In the genomic region with DNA sequence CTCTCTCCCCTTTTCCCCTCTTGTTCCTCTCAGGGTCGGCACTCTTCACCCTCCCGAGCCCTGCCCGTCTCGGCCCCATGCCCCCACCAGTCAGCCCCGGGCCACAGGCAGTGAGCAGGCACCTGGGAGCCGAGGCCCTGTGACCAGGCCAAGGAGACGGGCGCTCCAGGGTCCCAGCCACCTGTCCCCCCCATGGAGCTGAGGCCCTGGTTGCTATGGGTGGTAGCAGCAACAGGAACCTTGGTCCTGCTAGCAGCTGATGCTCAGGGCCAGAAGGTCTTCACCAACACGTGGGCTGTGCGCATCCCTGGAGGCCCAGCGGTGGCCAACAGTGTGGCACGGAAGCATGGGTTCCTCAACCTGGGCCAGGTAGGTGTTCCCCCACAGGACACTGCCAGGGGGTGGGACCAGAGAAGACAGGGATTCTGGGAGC, we compare ENCODE assay signal across 1 cellular context.
TF ChIP-seq lines count a peak whose summit lies in the region.

No MANE protein-coding gene starts in this region.

TF ChIP-seq in H1, 55 proteins besides CTCF, POLR2A, EP300 and RAD21:
- no peak for TF ChIP-seq CHD1 (IDR thresholded peaks at IDR 0.05; ENCODE audit: low read depth, low read length)
- TF ChIP-seq SIN3A (conservative IDR thresholded peaks at IDR 0.05 in 1 of 2, IDR thresholded peaks at IDR 0.05 in 1 of 2; ENCODE audit: low read depth in 1 of 2, low read length in 2 of 2): no peak
- no peak for TF ChIP-seq NRF1 (IDR thresholded peaks at IDR 0.05; ENCODE audit: low read depth, low read length)
- no peak for TF ChIP-seq TAF7 (optimal IDR thresholded peaks at IDR 0.05; ENCODE audit: borderline replicate concordance, low read depth, low read length)
- TF ChIP-seq, protein P1, sequence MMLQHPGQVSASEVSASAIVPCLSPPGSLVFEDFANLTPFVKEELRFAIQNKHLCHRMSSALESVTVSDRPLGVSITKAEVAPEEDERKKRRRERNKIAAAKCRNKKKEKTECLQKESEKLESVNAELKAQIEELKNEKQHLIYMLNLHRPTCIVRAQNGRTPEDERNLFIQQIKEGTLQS (IDR thresholded peaks at IDR 0.05; ENCODE audit: insufficient read depth, low read depth, low read length): no peak
- no peak for TF ChIP-seq NANOG (IDR thresholded peaks at IDR 0.05; ENCODE audit: insufficient read depth, low read depth, low read length, poor library complexity, severe bottlenecking)
- no peak for TF ChIP-seq GTF2F1 (IDR thresholded peaks at IDR 0.05; ENCODE audit: borderline replicate concordance, low read depth, low read length)
- no peak for TF ChIP-seq ASH2L (IDR thresholded peaks at IDR 0.05; ENCODE audit: low read length)
- TF ChIP-seq MAFK (IDR thresholded peaks at IDR 0.05; ENCODE audit: low read depth, low read length): no peak
- TF ChIP-seq RBBP5 (IDR thresholded peaks at IDR 0.05; ENCODE audit: borderline replicate concordance, low read depth, low read length): no peak
- no peak for TF ChIP-seq CBX8 (IDR thresholded peaks at IDR 0.05; ENCODE audit: borderline replicate concordance, low read depth, low read length)
- no peak for TF ChIP-seq CREB1 (IDR thresholded peaks at IDR 0.05)
- TF ChIP-seq, protein P2, sequence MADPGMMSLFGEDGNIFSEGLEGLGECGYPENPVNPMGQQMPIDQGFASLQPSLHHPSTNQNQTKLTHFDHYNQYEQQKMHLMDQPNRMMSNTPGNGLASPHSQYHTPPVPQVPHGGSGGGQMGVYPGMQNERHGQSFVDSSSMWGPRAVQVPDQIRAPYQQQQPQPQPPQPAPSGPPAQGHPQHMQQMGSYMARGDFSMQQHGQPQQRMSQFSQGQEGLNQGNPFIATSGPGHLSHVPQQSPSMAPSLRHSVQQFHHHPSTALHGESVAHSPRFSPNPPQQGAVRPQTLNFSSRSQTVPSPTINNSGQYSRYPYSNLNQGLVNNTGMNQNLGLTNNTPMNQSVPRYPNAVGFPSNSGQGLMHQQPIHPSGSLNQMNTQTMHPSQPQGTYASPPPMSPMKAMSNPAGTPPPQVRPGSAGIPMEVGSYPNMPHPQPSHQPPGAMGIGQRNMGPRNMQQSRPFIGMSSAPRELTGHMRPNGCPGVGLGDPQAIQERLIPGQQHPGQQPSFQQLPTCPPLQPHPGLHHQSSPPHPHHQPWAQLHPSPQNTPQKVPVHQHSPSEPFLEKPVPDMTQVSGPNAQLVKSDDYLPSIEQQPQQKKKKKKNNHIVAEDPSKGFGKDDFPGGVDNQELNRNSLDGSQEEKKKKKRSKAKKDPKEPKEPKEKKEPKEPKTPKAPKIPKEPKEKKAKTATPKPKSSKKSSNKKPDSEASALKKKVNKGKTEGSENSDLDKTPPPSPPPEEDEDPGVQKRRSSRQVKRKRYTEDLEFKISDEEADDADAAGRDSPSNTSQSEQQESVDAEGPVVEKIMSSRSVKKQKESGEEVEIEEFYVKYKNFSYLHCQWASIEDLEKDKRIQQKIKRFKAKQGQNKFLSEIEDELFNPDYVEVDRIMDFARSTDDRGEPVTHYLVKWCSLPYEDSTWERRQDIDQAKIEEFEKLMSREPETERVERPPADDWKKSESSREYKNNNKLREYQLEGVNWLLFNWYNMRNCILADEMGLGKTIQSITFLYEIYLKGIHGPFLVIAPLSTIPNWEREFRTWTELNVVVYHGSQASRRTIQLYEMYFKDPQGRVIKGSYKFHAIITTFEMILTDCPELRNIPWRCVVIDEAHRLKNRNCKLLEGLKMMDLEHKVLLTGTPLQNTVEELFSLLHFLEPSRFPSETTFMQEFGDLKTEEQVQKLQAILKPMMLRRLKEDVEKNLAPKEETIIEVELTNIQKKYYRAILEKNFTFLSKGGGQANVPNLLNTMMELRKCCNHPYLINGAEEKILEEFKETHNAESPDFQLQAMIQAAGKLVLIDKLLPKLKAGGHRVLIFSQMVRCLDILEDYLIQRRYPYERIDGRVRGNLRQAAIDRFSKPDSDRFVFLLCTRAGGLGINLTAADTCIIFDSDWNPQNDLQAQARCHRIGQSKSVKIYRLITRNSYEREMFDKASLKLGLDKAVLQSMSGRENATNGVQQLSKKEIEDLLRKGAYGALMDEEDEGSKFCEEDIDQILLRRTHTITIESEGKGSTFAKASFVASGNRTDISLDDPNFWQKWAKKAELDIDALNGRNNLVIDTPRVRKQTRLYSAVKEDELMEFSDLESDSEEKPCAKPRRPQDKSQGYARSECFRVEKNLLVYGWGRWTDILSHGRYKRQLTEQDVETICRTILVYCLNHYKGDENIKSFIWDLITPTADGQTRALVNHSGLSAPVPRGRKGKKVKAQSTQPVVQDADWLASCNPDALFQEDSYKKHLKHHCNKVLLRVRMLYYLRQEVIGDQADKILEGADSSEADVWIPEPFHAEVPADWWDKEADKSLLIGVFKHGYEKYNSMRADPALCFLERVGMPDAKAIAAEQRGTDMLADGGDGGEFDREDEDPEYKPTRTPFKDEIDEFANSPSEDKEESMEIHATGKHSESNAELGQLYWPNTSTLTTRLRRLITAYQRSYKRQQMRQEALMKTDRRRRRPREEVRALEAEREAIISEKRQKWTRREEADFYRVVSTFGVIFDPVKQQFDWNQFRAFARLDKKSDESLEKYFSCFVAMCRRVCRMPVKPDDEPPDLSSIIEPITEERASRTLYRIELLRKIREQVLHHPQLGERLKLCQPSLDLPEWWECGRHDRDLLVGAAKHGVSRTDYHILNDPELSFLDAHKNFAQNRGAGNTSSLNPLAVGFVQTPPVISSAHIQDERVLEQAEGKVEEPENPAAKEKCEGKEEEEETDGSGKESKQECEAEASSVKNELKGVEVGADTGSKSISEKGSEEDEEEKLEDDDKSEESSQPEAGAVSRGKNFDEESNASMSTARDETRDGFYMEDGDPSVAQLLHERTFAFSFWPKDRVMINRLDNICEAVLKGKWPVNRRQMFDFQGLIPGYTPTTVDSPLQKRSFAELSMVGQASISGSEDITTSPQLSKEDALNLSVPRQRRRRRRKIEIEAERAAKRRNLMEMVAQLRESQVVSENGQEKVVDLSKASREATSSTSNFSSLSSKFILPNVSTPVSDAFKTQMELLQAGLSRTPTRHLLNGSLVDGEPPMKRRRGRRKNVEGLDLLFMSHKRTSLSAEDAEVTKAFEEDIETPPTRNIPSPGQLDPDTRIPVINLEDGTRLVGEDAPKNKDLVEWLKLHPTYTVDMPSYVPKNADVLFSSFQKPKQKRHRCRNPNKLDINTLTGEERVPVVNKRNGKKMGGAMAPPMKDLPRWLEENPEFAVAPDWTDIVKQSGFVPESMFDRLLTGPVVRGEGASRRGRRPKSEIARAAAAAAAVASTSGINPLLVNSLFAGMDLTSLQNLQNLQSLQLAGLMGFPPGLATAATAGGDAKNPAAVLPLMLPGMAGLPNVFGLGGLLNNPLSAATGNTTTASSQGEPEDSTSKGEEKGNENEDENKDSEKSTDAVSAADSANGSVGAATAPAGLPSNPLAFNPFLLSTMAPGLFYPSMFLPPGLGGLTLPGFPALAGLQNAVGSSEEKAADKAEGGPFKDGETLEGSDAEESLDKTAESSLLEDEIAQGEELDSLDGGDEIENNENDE (IDR thresholded peaks at IDR 0.05; ENCODE audit: insufficient replicate concordance, low read length): no peak
